In the genomic region with DNA sequence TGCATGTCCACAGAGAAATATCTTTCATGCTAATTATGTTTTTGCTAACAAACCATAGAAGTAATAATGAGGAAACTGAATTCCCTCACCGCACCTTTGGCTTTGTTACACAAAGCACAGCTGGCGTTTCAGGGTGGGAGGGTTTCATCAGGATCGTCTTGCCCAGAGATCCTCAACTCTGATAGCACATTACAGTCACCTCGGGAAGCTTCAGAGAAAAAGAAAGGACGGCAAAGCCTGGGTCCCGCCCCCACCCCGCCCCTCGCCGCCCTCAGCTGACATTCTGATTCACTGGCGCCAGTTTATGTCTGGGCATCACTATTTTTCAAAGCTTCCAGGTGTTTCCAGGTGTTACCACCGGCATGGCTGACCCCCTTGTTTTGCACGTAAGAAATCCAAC, we compare ENCODE assay signal across 18 cellular contexts.
"Had no signal": no experiment of that assay in that cellular context is flagged by ENCODE, and none has a peak within 500 bp of the region (broad histone marks: within the 10 kb centered on the region; RNA-seq: fewer than 3 reads in every experiment).

No MANE protein-coding gene starts in this region.

- H3K4me1 ChIP-seq: pancreas, psoas muscle, right atrium auricular region had no signal

- H3K27me3 ChIP-seq: pancreas, right atrium auricular region, upper lobe of left lung had no signal

- H3K27ac ChIP-seq: pancreas, psoas muscle, right atrium auricular region, upper lobe of left lung had no signal

- ATAC-seq: activated T-cell treated with anti-CD3 and anti-CD28 coated beads, Interleukin-2, amount 50 U/mL, for 4 hours; esophagus mucosa; left lobe of liver; psoas muscle; stimulated activated naive CD8-positive, alpha-beta T cell treated with anti-CD3 and anti-CD28 coated beads, Interleukin-15, Interleukin-2, amounts not matched to agents 100 U/mL and 50 U/mL, for 24 hours had no signal

- H3K4me3 Mint-ChIP-seq: activated naive CD8-positive, alpha-beta T cell; activated T-cell treated with anti-CD3 and anti-CD28 coated beads, Interleukin-2, amount 50 U/mL, for 4 hours; central memory CD8-positive, alpha-beta T cell; mesothelial cell of epicardium; natural killer cell treated with Interleukin-12 subunit alpha and Interleukin-12 subunit beta and Interleukin-15 and Interleukin-18, amount 100 ng/mL, for 72 hours had no signal

- H3K4me1 Mint-ChIP-seq: central memory CD8-positive, alpha-beta T cell had no signal

- DNase-seq: activated naive CD4-positive, alpha-beta T cell; activated T-cell treated with anti-CD3 and anti-CD28 coated beads, Interleukin-2, amount 50 U/mL, for 4 hours; effector memory CD4-positive, alpha-beta T cell; foreskin melanocyte; pancreas; psoas muscle; stimulated activated CD4-positive, alpha-beta T cell treated with anti-CD3 and anti-CD28 coated beads, Interleukin-4, amount 100 ng/mL, for 24 hours; stimulated activated naive CD8-positive, alpha-beta T cell treated with anti-CD3 and anti-CD28 coated beads, Interleukin-15, Interleukin-2, amounts not matched to agents 100 U/mL and 50 U/mL, for 24 hours; T-helper 1 cell; upper lobe of left lung had no signal

- H3K9me3 ChIP-seq: pancreas, psoas muscle, right atrium auricular region, upper lobe of left lung had no signal

- H3K27ac Mint-ChIP-seq: activated naive CD8-positive, alpha-beta T cell; activated T-helper 2 cell treated with anti-CD3 and anti-CD28 coated beads, Interferon-gamma antibody, Interleukin-2, Interleukin-4, amounts not matched to agents 10 μg/mL and 5 μg/mL and 100 μg/mL, durations not matched to agents 14 hours and 24 hours and 36 hours; mesothelial cell of epicardium; natural killer cell treated with Interleukin-12 subunit alpha and Interleukin-12 subunit beta and Interleukin-15 and Interleukin-18, amount 100 ng/mL, for 72 hours had no signal

- H3K4me3 ChIP-seq: pancreas, psoas muscle, right atrium auricular region, upper lobe of left lung had no signal

- H3K36me3 ChIP-seq: pancreas, right atrium auricular region, upper lobe of left lung had no signal

- H3K36me3 Mint-ChIP-seq: activated naive CD8-positive, alpha-beta T cell; mesothelial cell of epicardium; natural killer cell treated with Interleukin-12 subunit alpha and Interleukin-12 subunit beta and Interleukin-15 and Interleukin-18, amount 100 ng/mL, for 72 hours had no signal
